ENCODE assay signal across 8 cellular contexts in the genomic region with DNA sequence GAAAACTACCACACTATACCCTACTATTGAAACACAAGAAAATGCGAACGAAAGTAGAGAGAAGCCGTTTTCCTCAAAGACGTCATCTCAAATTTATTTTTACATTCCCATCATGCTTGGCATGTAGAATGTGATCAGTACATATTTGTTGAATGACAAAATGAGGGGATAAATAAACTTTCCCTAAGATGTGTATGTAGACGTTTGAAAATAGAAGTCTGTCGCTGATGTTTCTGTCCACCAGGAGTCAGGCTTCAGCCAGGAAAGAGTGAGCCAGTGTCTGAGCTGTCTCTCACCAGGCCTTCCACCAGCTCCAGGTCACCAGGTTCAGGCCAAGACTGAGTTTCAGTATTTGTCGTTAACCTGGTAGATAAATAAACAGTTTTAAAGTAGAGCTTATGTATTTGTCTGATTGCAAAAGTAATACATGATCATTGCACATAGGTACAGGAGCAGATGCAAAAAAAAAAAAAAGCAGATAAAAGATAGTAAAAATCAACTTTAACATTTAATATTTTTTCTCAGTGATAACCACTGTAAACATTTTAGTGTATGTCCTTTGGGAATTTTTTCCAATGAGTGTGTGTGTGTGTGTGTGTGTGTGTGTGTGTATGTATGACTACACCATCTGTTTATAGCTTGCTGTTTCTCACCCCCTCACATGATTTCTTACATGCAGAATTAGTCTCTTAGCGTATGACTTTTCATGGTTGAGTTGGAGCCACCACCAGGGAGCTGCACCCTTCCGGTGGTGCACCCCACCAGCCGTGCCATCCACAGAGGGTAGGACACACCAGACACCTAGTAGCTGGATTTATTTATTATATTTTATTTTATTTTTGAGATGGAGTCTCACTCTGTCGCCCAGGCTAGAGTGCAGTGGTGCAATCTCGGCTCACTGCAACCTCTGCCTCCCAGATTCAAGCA. TPM values are rescaled to one million over a fixed set of nuclear protein-coding genes. Genes with fewer than 3 reads are reported as not detected.
A peak's percentile ranks its signal among the peaks of the same experiment; 100 is the strongest.
DNase-seq lines count a peak whose midpoint lies in the region; ATAC-seq, FAIRE-seq and TF ChIP-seq lines count a peak whose summit lies in the region.

No MANE protein-coding gene starts in this region.

- no peaks in the 10 kb centered on the region for H3K9me3 ChIP-seq in astrocyte (ENCODE audit: insufficient read depth, low read depth, low read length)
- H3K9me3 ChIP-seq in right atrium auricular region, result no peaks in the 10 kb centered on the region

- peak overlapping the region; percentile 80 for H3K9ac ChIP-seq in astrocyte (ENCODE audit: low read length)

- H3K4me3 ChIP-seq in astrocyte (ENCODE audit: insufficient read depth, low read depth, low read length) (no peak overlapping the region), right atrium auricular region (no peak overlapping the region)

- H3K27ac ChIP-seq in astrocyte (ENCODE audit: low read depth, low read length) (peak overlapping the region; percentile 91), right atrium auricular region (peak overlapping the region; percentile 47 to 65)

- no peak for FAIRE-seq in astrocyte (lab: Jason Lieb, UNC)

- DNase-seq in AG08396 (ENCODE audit: low spot score) (peak; percentile 87), KBM-7 (peak; percentile 86), SK-MEL-5 (ENCODE audit: low read depth, low spot score) (peak; percentile 92), astrocyte (ENCODE audit: low read depth) (peak; percentile 71), right atrium auricular region (ENCODE audit: low spot score) (peak; percentile 85), renal cortical epithelial cell (ENCODE audit: low read depth) (peak; percentile 79)

- ATAC-seq in GM18498 (IDR thresholded peaks at IDR 0.05; ENCODE audit: unreplicated experiment) (peak; percentile 75), HG03378 (IDR thresholded peaks at IDR 0.05; ENCODE audit: unreplicated experiment) (no peak)

- no peaks in the 10 kb centered on the region for H3K9me3 Mint-ChIP-seq in astrocyte (ENCODE audit: unreplicated experiment)

- no peaks in the 10 kb centered on the region for H3K27me3 Mint-ChIP-seq in astrocyte (ENCODE audit: low read depth, unreplicated experiment)

- peak overlapping the region; percentile 47 for H3K4me3 Mint-ChIP-seq in astrocyte (ENCODE audit: unreplicated experiment)

- H3K79me2 ChIP-seq in astrocyte (ENCODE audit: insufficient read depth, low read length), result peaks cover 17% of the 10 kb centered on the region

- TF ChIP-seq CTCF in astrocyte (IDR thresholded peaks at IDR 0.05; ENCODE audit: insufficient read depth, low read depth, low read length) (peak; percentile 96), right atrium auricular region (IDR thresholded peaks at IDR 0.05) (peak; percentile 57 to 83)

- peak overlapping the region; percentile 41 for H3K27ac Mint-ChIP-seq in astrocyte (ENCODE audit: unreplicated experiment)

- H3K4me1 Mint-ChIP-seq in astrocyte (ENCODE audit: low read depth, unreplicated experiment), result peaks cover 23% of the 10 kb centered on the region

- H3K4me1 ChIP-seq in astrocyte (ENCODE audit: insufficient read depth, low read length) (peaks cover 27% of the 10 kb centered on the region), right atrium auricular region (peaks cover 0 to 38% of the 10 kb centered on the region in 2 donors)

- H3K36me3 ChIP-seq in astrocyte (ENCODE audit: insufficient read depth, low read length) (no peaks in the 10 kb centered on the region), right atrium auricular region (peaks cover 4% of the 10 kb centered on the region)

- in situ Hi-C loops in KBM-7 (cut with MboI; ENCODE audit: low pct_unique_long_range_greater_than_20kb, low sequenced_read_pairs) (no loop called here), SK-MEL-5 (cut with HindIII; ENCODE audit: low pct_unique_long_range_greater_than_20kb, low sequenced_read_pairs) (no loop called here)

- peaks cover 2% of the 10 kb centered on the region for H3K36me3 Mint-ChIP-seq in astrocyte (ENCODE audit: low read depth, unreplicated experiment)

- peak overlapping the region; percentile 65 for H3K4me2 ChIP-seq in astrocyte (ENCODE audit: low read length)

- H2AFZ ChIP-seq in astrocyte (ENCODE audit: low read depth, low read length), result no peak overlapping the region

- H3K27me3 ChIP-seq in astrocyte (ENCODE audit: insufficient read depth, low read length) (no peaks in the 10 kb centered on the region), right atrium auricular region (no peaks in the 10 kb centered on the region)

- no peaks in the 10 kb centered on the region for H4K20me1 ChIP-seq in astrocyte (ENCODE audit: insufficient read depth, low read length)

RNA-seq across cellular contexts. Expression of a gene that starts 26.2 kb away (rescaled TPM):
- 88.1 and 96.8 TPM in 2 replicates for total RNA-seq in SK-MEL-5 (2014; rRNA removed; shearing (Covaris generic))
- polyA plus RNA-seq in SK-MEL-5 (2015; cell fraction: cytosol; rRNA removed), result 82.1 and 88.4 TPM in 2 replicates
- polyA plus RNA-seq in SK-MEL-5 (2015; cell fraction: nucleus; rRNA removed), result 53.5 and 68.0 TPM in 2 replicates
- 31.3 and 31.5 TPM in 2 replicates for total RNA-seq in astrocyte
- total RNA-seq in right atrium auricular region, result 10 to 100 TPM; 51.9 to 53.5 TPM
- 55.2 and 58.5 TPM in 2 replicates for total RNA-seq in renal cortical epithelial cell

RNA-seq across cellular contexts. Expression of a gene that starts 40.7 kb away (rescaled TPM):
- total RNA-seq in SK-MEL-5 (2014; rRNA removed; shearing (Covaris generic)), result 0.24 and 0.34 TPM in 2 replicates
- polyA plus RNA-seq in SK-MEL-5 (2015; cell fraction: cytosol; rRNA removed), result 0.11 and 0.51 TPM in 2 replicates
- 2.4 and 2.6 TPM in 2 replicates for polyA plus RNA-seq in SK-MEL-5 (2015; cell fraction: nucleus; rRNA removed)
- 0.23 and 0.55 TPM in 2 replicates for total RNA-seq in astrocyte
- total RNA-seq in right atrium auricular region, result 1 to 10 TPM; 1.0 to 3.6 TPM
- total RNA-seq in renal cortical epithelial cell, result 0.52 and 1.0 TPM in 2 replicates

RNA-seq across cellular contexts. Expression of a gene that starts 50.3 kb away (rescaled TPM):
- total RNA-seq in SK-MEL-5 (2014; rRNA removed; shearing (Covaris generic)), result 3.7 and 4.4 TPM in 2 replicates
- polyA plus RNA-seq in SK-MEL-5 (2015; cell fraction: cytosol; rRNA removed), result 5.8 and 7.5 TPM in 2 replicates
- polyA plus RNA-seq in SK-MEL-5 (2015; cell fraction: nucleus; rRNA removed), result 1.3 and 3.2 TPM in 2 replicates
- total RNA-seq in astrocyte, result 1.5 and 2.0 TPM in 2 replicates
- total RNA-seq in right atrium auricular region, result 10 to 100 TPM; 26.6 to 27.3 TPM
- total RNA-seq in renal cortical epithelial cell, result 43.6 and 79.7 TPM in 2 replicates
